Comparison of ENCODE assay signal across 33 cellular contexts in genomic region chr6:145629478-145629877, GRCh38.
"Had no signal": no experiment of that assay in that cellular context is flagged by ENCODE, and none has a peak within 500 bp of the region (broad histone marks: within the 10 kb centered on the region; RNA-seq: fewer than 3 reads in every experiment).

No MANE protein-coding gene starts in this region.

- ATAC-seq: activated CD8-positive, alpha-beta memory T cell treated with anti-CD3 and anti-CD28 coated beads, Interleukin-2, amount 10 ng/mL, durations not matched to agents 7 days and 5 days; activated T-cell treated with anti-CD3 and anti-CD28 coated beads, Interleukin-2, amount 50 U/mL, for 72 hours; activated T-helper 17 cell treated with anti-CD3 and anti-CD28 coated beads, Interleukin-2, amount 50 U/mL, for 72 hours; Right ventricle myocardium inferior; SK-N-SH treated with all-trans-retinoic acid at 6 μM for 48 hours had no signal

- H3K9me3 Mint-ChIP-seq: activated CD4-positive, alpha-beta memory T cell treated with anti-CD3 and anti-CD28 coated beads, Interleukin-2, amount 10 ng/mL, durations not matched to agents 7 days and 5 days; activated naive CD8-positive, alpha-beta T cell treated with anti-CD3 and anti-CD28 coated beads, Interleukin-2, amount 10 ng/mL, durations not matched to agents 7 days and 5 days; activated T-cell treated with anti-CD3 and anti-CD28 coated beads, Interleukin-2, amount 50 U/mL, for 72 hours; activated T-helper 17 cell treated with anti-CD3 and anti-CD28 coated beads, Interleukin-2, amount 50 U/mL, for 72 hours had no signal

- H2AFZ ChIP-seq: PC-9 had no signal

- H3K27me3 ChIP-seq: ascending aorta, cardiac muscle cell had no signal

- H3K4me1 ChIP-seq: ascending aorta had no signal

- H3K27ac ChIP-seq: ascending aorta, cardiac muscle cell, PC-9, RWPE1 had no signal

- H3K4me3 ChIP-seq: ascending aorta, cardiac muscle cell, PC-9 had no signal

- H3K36me3 ChIP-seq: cardiac muscle cell had no signal

- H3K27ac Mint-ChIP-seq: activated CD4-positive, alpha-beta memory T cell treated with anti-CD3 and anti-CD28 coated beads, Interleukin-2, amount 10 ng/mL, durations not matched to agents 7 days and 5 days; activated CD8-positive, alpha-beta memory T cell treated with anti-CD3 and anti-CD28 coated beads, Interleukin-2, amount 10 ng/mL, durations not matched to agents 7 days and 5 days; activated naive CD8-positive, alpha-beta T cell treated with anti-CD3 and anti-CD28 coated beads, Interleukin-2, amount 10 ng/mL, durations not matched to agents 7 days and 5 days; activated T-cell treated with anti-CD3 and anti-CD28 coated beads, Interleukin-2, amount 50 U/mL, for 72 hours; activated T-helper 17 cell treated with anti-CD3 and anti-CD28 coated beads, Interleukin-2, amount 50 U/mL, for 72 hours had no signal

- H3K36me3 Mint-ChIP-seq: activated CD8-positive, alpha-beta memory T cell treated with anti-CD3 and anti-CD28 coated beads, Interleukin-2, amount 10 ng/mL, durations not matched to agents 7 days and 5 days; activated naive CD8-positive, alpha-beta T cell treated with anti-CD3 and anti-CD28 coated beads, Interleukin-2, amount 10 ng/mL, durations not matched to agents 7 days and 5 days had no signal

- H3K9me3 ChIP-seq: ascending aorta had no signal

- H3K4me2 ChIP-seq: PC-9 had no signal

- DNase-seq: activated CD4-positive, alpha-beta memory T cell treated with anti-CD3 and anti-CD28 coated beads, Interleukin-2, amount 10 ng/mL, durations not matched to agents 7 days and 5 days; activated CD4-positive, alpha-beta T cell treated with anti-CD3 and anti-CD28 coated beads for 1 hour; activated CD4-positive, alpha-beta T cell treated with anti-CD3 and anti-CD28 coated beads for 48 hours; activated CD4-positive, CD25-positive, alpha-beta regulatory T cell; activated CD8-positive, alpha-beta memory T cell treated with anti-CD3 and anti-CD28 coated beads for 24 hours; activated CD8-positive, alpha-beta memory T cell treated with anti-CD3 and anti-CD28 coated beads, Interleukin-2, amount 10 ng/mL, durations not matched to agents 7 days and 5 days; activated CD8-positive, alpha-beta memory T cell treated with anti-CD3 and anti-CD28 coated beads, Interleukin-2, amount 50 U/mL, for 48 hours; activated effector memory CD4-positive, alpha-beta T cell treated with anti-CD3 and anti-CD28 coated beads, Interleukin-2, amount 50 U/mL, for 16 hours; activated naive CD4-positive, alpha-beta T cell; activated naive CD4-positive, alpha-beta T cell treated with anti-CD3 and anti-CD28 coated beads, Interleukin-2, amount 50 U/mL, for 16 hours; activated naive CD8-positive, alpha-beta T cell treated with anti-CD3 and anti-CD28 coated beads, Interleukin-2, amount 10 ng/mL, durations not matched to agents 7 days and 5 days; activated T-cell treated with anti-CD3 and anti-CD28 coated beads, Interleukin-2, amount 50 U/mL, for 72 hours; NCI-H1105; NCI-H1417 treated with DMSO at 0.1 percent for 48 hours; NCI-H187 treated with DMSO at 0.1 percent for 48 hours; NCI-H2081; NCI-H2171 treated with DMSO at 0.1 percent for 48 hours; NCI-H2227 treated with DMSO at 0.1 percent for 48 hours; NCI-H524 treated with DMSO at 0.1 percent for 48 hours; NCI-H748 treated with DMSO at 0.1 percent for 48 hours; NK-92 treated with Interleukin-12 subunit alpha and Interleukin-12 subunit beta, amount 100 ng/mL, for 24 hours; PC-9; SIG-M5; SW 1271; T-helper 1 cell; T-helper 2 cell; T-helper 9 cell had no signal
